In the genomic region with DNA sequence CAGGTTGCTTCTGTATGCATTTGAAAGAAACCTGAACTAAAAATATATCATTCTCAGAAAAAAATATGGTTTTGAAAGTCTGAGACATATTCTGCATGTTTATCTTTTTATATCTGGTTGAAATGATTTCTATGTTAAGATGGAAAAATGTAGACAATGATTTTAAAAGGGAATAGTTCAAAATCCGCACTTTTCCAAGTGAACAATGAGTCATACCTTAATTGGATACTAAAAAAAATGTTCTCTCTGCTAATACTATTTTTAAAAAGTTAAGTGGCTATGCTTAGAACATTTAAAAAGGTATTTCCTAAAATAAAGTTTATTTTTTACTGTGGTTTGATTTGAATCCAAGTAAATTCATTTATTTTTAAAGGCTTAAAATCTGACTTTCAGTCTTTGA, we compare ENCODE assay signal across 22 cellular contexts.
"Had no signal": no experiment of that assay in that cellular context is flagged by ENCODE, and none has a peak within 500 bp of the region (broad histone marks: within the 10 kb centered on the region; RNA-seq: fewer than 3 reads in every experiment).

No MANE protein-coding gene starts in this region.

- H3K4me3 ChIP-seq: colonic mucosa, esophagus squamous epithelium, gastrocnemius medialis, left lung, prostate gland, sigmoid colon, testis, tibial artery had no signal

- H3K4me1 ChIP-seq: colonic mucosa, esophagus squamous epithelium, gastrocnemius medialis, left lung, prostate gland, sigmoid colon, testis, tibial artery had no signal

- ATAC-seq: gastrocnemius medialis; left cardiac atrium; left lung; natural killer cell treated with Interleukin-12 subunit alpha and Interleukin-12 subunit beta and Interleukin-15 and Interleukin-18, amount 100 ng/mL, for 72 hours; right cardiac atrium; stimulated activated effector memory CD8-positive, alpha-beta T cell treated with anti-CD3 and anti-CD28 coated beads, Interleukin-12 subunit alpha, Interleukin-12 subunit beta, amount 100 ng/mL, for 72 hours; stimulated activated naive CD8-positive, alpha-beta T cell treated with anti-CD3 and anti-CD28 coated beads, Interleukin-15, Interleukin-2, amounts not matched to agents 100 U/mL and 50 U/mL, for 24 hours had no signal

- H3K36me3 ChIP-seq: colonic mucosa, esophagus squamous epithelium, gastrocnemius medialis, left lung, neutrophil, prostate gland, sigmoid colon, tibial artery had no signal

- H3K27me3 ChIP-seq: colonic mucosa, esophagus squamous epithelium, gastrocnemius medialis, left lung, neutrophil, sigmoid colon, testis, tibial artery had no signal

- H3K27ac ChIP-seq: colonic mucosa, esophagus squamous epithelium, gastrocnemius medialis, left lung, neutrophil, prostate gland, sigmoid colon, testis, tibial artery had no signal

- H3K9me3 ChIP-seq: colonic mucosa, esophagus squamous epithelium, gastrocnemius medialis, left lung, neutrophil, prostate gland, sigmoid colon, testis, tibial artery had no signal

- DNase-seq: central memory CD4-positive, alpha-beta T cell; colonic mucosa; effector memory CD4-positive, alpha-beta T cell; erythroblast; esophagus squamous epithelium; gastrocnemius medialis; head of caudate nucleus; left cardiac atrium; left lung; mesendoderm; right cardiac atrium; sigmoid colon; stimulated activated CD4-positive, alpha-beta T cell treated with anti-CD3 and anti-CD28 coated beads, Interleukin-2, amount 100 ng/mL, for 24 hours; stimulated activated CD4-positive, alpha-beta T cell treated with anti-CD3 and anti-CD28 coated beads, Interleukin-4, amount 100 ng/mL, for 24 hours; stimulated activated naive CD8-positive, alpha-beta T cell treated with anti-CD3 and anti-CD28 coated beads, Interleukin-15, Interleukin-2, amounts not matched to agents 100 U/mL and 50 U/mL, for 24 hours; substantia nigra; testis; tibial artery had no signal
